In genomic region chr5:34008721-34009120, GRCh38 we compare ENCODE assay signal across 8 cellular contexts. TPM values are rescaled to one million over a fixed set of nuclear protein-coding genes. Genes with fewer than 3 reads are reported as not detected.
DNase-seq lines count a peak whose midpoint lies in the region; ATAC-seq and TF ChIP-seq lines count a peak whose summit lies in the region.

No MANE protein-coding gene starts in this region.

- H3K9me3 ChIP-seq in Caco-2 = no peaks in the 10 kb centered on the region
- H3K9me3 ChIP-seq in MM.1S (replicated peaks; ENCODE audit: insufficient read depth, low read length) = no peaks in the 10 kb centered on the region

- H2AFZ ChIP-seq in MM.1S (ENCODE audit: low read length) = peak overlapping the region; percentile 87

- H3K4me1 Mint-ChIP-seq in Caco-2 (ENCODE audit: low read depth, unreplicated experiment) = peaks cover 37% of the 10 kb centered on the region
- H3K4me1 Mint-ChIP-seq in naive thymus-derived CD8-positive, alpha-beta T cell = peaks cover 12 to 30% (median 23%) of the 10 kb centered on the region in 4 donors

- peak overlapping the region; percentile 90 for H3K27ac ChIP-seq in MM.1S (ENCODE audit: low read length)
- peak overlapping the region; percentile 97 for H3K27ac ChIP-seq in caudate nucleus (ENCODE audit: low read depth, low read length)

- H3K4me1 ChIP-seq in Caco-2 (peaks cover 42% of the 10 kb centered on the region), MM.1S (ENCODE audit: low read length) (peaks cover 8% of the 10 kb centered on the region)

- H3K9ac ChIP-seq in MM.1S (ENCODE audit: low read length) = peak overlapping the region; percentile 69

- peak overlapping the region; percentile 77 for H3K4me2 ChIP-seq in MM.1S (ENCODE audit: low read depth, low read length)

- no peak for DNase-seq in Caco-2
- DNase-seq in MM.1S = peak; percentile 30
- no peak for DNase-seq in caudate nucleus (lab: John Stamatoyannopoulos, UW)
- peak in 1 of 10 donors; percentile 13 for DNase-seq in naive thymus-derived CD8-positive, alpha-beta T cell
- no peak for DNase-seq in activated CD4-positive, CD25-positive, alpha-beta regulatory T cell treated with anti-CD3 and anti-CD28 coated beads, Interleukin-2, amount 50 U/mL, for 72 hours
- DNase-seq in CD1c-positive myeloid dendritic cell (ENCODE audit: extremely low spot score) = no peak
- no peak for DNase-seq in ureter (ENCODE audit: low spot score)

- no peaks in the 10 kb centered on the region for H4K20me1 ChIP-seq in MM.1S (ENCODE audit: insufficient read depth, low read length)

- CTCF ChIA-PET in Caco-2 (lab: Charles Lee) = interaction anchor here (0.7 to 0.8 kb wide), 2 partner anchors 32 to 57 kb away, joined by 3 to 6 read pairs; no protein-coding TSS in a partner anchor

- H3K36me3 Mint-ChIP-seq in Caco-2 (ENCODE audit: insufficient read depth, unreplicated experiment) = peaks cover 48% of the 10 kb centered on the region
- peaks cover 3 to 11% (median 5%) of the 10 kb centered on the region in 3 donors for H3K36me3 Mint-ChIP-seq in naive thymus-derived CD8-positive, alpha-beta T cell

- H3K27ac Mint-ChIP-seq in Caco-2 (ENCODE audit: unreplicated experiment) = peak overlapping the region; percentile 85
- H3K27ac Mint-ChIP-seq in naive thymus-derived CD8-positive, alpha-beta T cell = peak overlapping the region; percentile 73 to 98 (median 96)

- H3K4me3 ChIP-seq in Caco-2 (ENCODE audit: low read depth, low read length) (peak overlapping the region; percentile 85), MM.1S (ENCODE audit: low read length) (peak overlapping the region; percentile 82)

- H3K4me3 Mint-ChIP-seq in Caco-2 (ENCODE audit: unreplicated experiment) = peak overlapping the region; percentile 84
- peak overlapping the region; percentile 77 to 97 (median 92) for H3K4me3 Mint-ChIP-seq in naive thymus-derived CD8-positive, alpha-beta T cell

- H3K27me3 Mint-ChIP-seq in Caco-2 (ENCODE audit: insufficient read depth, unreplicated experiment) = no peaks in the 10 kb centered on the region
- no peaks in the 10 kb centered on the region for H3K27me3 Mint-ChIP-seq in naive thymus-derived CD8-positive, alpha-beta T cell

- POLR2A ChIA-PET in Caco-2 (lab: Charles Lee) = interaction anchor here (0.6 to 1.5 kb wide), 4 partner anchors 11 to 568 kb away, joined by 3 to 10 read pairs (median 6); no protein-coding TSS in a partner anchor
- POLR2A ChIA-PET in naive thymus-derived CD8-positive, alpha-beta T cell (lab: Charles Lee) = interaction anchor here (1.0 to 1.5 kb wide), 5 partner anchors 8 to 908 kb away, joined by 3 to 18 read pairs (median 4); partner anchors contain the start of genes BRIX1 and RAD1

- H3K36me3 ChIP-seq in Caco-2 (ENCODE audit: control insufficient read depth, insufficient read depth, low read length) (peaks cover 5% of the 10 kb centered on the region), MM.1S (replicated peaks; ENCODE audit: insufficient read depth, low read length) (no peaks in the 10 kb centered on the region)

- no peaks in the 10 kb centered on the region for H3K9me2 ChIP-seq in MM.1S (replicated peaks; ENCODE audit: insufficient read depth, low read length)

- H3K79me2 ChIP-seq in MM.1S (ENCODE audit: low read length) = no peaks in the 10 kb centered on the region

- peaks cover 22% of the 10 kb centered on the region for H3F3A ChIP-seq in MM.1S (ENCODE audit: insufficient read depth, low read length)

- intact Hi-C loops in Caco-2 (cut with micrococcal nuclease; ENCODE audit: unreplicated experiment) = loop anchor here (1.0 kb wide), 1 partner anchor 30 kb away; no protein-coding TSS in a partner anchor

- H3K27me3 ChIP-seq in Caco-2 (replicated peaks; ENCODE audit: control insufficient read depth, insufficient read depth, low read length) (no peaks in the 10 kb centered on the region), MM.1S (replicated peaks; ENCODE audit: insufficient read depth, low read length) (no peaks in the 10 kb centered on the region)

- H3K9me3 Mint-ChIP-seq in Caco-2 (ENCODE audit: unreplicated experiment) = peaks cover 10% of the 10 kb centered on the region
- H3K9me3 Mint-ChIP-seq in naive thymus-derived CD8-positive, alpha-beta T cell = peaks cover 0 to 5% (median 0%) of the 10 kb centered on the region in 9 donors

- BruUV-seq in Caco-2 (replicated peaks; lab: Mats Ljungman, UMichigan) = no TSS peak

- no peak for ATAC-seq in naive thymus-derived CD8-positive, alpha-beta T cell
- ATAC-seq in GM18520 (IDR thresholded peaks at IDR 0.05; ENCODE audit: unreplicated experiment) = no peak

- TF ChIP-seq CTCF in Caco-2 (IDR thresholded peaks at IDR 0.05; ENCODE audit: insufficient read depth in 1 of 2, low read depth in 1 of 2, low read length in 1 of 2, severe bottlenecking in 1 of 2, unreplicated experiment in 1 of 2) = no peak
- no peak for TF ChIP-seq CTCF in MM.1S (IDR thresholded peaks at IDR 0.05; ENCODE audit: low read length)

RNA-seq across cellular contexts. Expression of gene AMACR, which starts 0.9 kb away (rescaled TPM):
- total RNA-seq in Caco-2 (2022) (196 and 204 TPM in 2 replicates), ureter (15.2 TPM)
- 1 to 10 TPM; 4.8 to 4.9 TPM for total RNA-seq in naive thymus-derived CD8-positive, alpha-beta T cell
- 1 to 10 TPM; 5.9 to 9.1 (median 7.2) TPM for polyA plus RNA-seq in naive thymus-derived CD8-positive, alpha-beta T cell

RNA-seq across cellular contexts. Expression of gene SLC45A2, which starts 24.2 kb away (rescaled TPM):
- total RNA-seq in Caco-2 (2022) (0.91 and 1.1 TPM in 2 replicates), ureter (not detected)
- under 1 TPM in 1 of 2 experiments, not detected in 1; 0.93 TPM for total RNA-seq in naive thymus-derived CD8-positive, alpha-beta T cell
- not detected for polyA plus RNA-seq in naive thymus-derived CD8-positive, alpha-beta T cell

RNA-seq across cellular contexts. Expression of gene C1QTNF3, which starts 34.3 kb away (rescaled TPM):
- total RNA-seq in Caco-2 (2022) (2.5 and 4.4 TPM in 2 replicates), ureter (12.7 TPM)
- total RNA-seq in naive thymus-derived CD8-positive, alpha-beta T cell = 1 to 10 TPM; 5.7 to 7.4 TPM
- polyA plus RNA-seq in naive thymus-derived CD8-positive, alpha-beta T cell = under 1 TPM; 0.08 to 0.38 (median 0.36) TPM

Comparison
In these comparisons a context has a peak if more than half of its experiments do, and no peak if none do; other contexts are left out.
1. RNA of gene AMACR, which starts 0.9 kb away (total RNA-seq): 196 to 204 TPM in Caco-2; 15.2 TPM in ureter (single experiment) and 4.8 to 4.9 TPM in naive thymus-derived CD8-positive, alpha-beta T cell; every median in the first group is over 10 times any median in the second.